Comparison of ENCODE assay signal across 13 cellular contexts in genomic region chr6:137415834-137416190, GRCh38.
A peak's percentile ranks its signal among the peaks of the same experiment; 100 is the strongest.
DNase-seq lines count a peak whose midpoint lies in the region; ATAC-seq and TF ChIP-seq lines count a peak whose summit lies in the region.
"Had no signal": no experiment of that assay in that cellular context is flagged by ENCODE, and none has a peak within 500 bp of the region (broad histone marks: within the 10 kb centered on the region; RNA-seq: fewer than 3 reads in every experiment).

No MANE protein-coding gene starts in this region.

- peaks cover 0 to 1% (median 0%) of the 10 kb centered on the region in 3 donors for H3K36me3 Mint-ChIP-seq in CD8-positive, alpha-beta memory T cell

- H3K79me2 ChIP-seq in MM.1S (ENCODE audit: low read length), result no peaks in the 10 kb centered on the region

- H3K27me3 ChIP-seq in CD8-positive, alpha-beta memory T cell (ENCODE audit: insufficient read depth, low read length, poor library complexity, severe bottlenecking), result no peaks in the 10 kb centered on the region
- H3K27me3 ChIP-seq in MM.1S (replicated peaks; ENCODE audit: insufficient read depth, low read length), result no peaks in the 10 kb centered on the region
- peaks cover 0 to 30% (median 0%) of the 10 kb centered on the region in 45 donors for H3K27me3 ChIP-seq in dorsolateral prefrontal cortex
- H3K27me3 ChIP-seq in psoas muscle (ENCODE audit: insufficient read depth in 3 of 3, low read length in 2 of 3), result no peaks in the 10 kb centered on the region
- H3K27me3 ChIP-seq: tibial nerve had no signal

- H2AFZ ChIP-seq in MM.1S (ENCODE audit: low read length), result peak overlapping the region; percentile 21

- H3K9ac ChIP-seq in MM.1S (ENCODE audit: low read length), result peak overlapping the region; percentile 61; the same call in 1 of the 2 replicates

- H3K27ac ChIP-seq in CD8-positive, alpha-beta memory T cell (ENCODE audit: low read depth, low read length), result no peak overlapping the region
- H3K27ac ChIP-seq in MM.1S (ENCODE audit: low read length), result peak overlapping the region; percentile 76; the same call in 1 of the 2 replicates
- peak overlapping the region in 18 of 59 donors; percentile 29 to 89 (median 76) for H3K27ac ChIP-seq in dorsolateral prefrontal cortex
- H3K27ac ChIP-seq in psoas muscle, result no peak overlapping the region
- H3K27ac ChIP-seq: SJSA1 had no signal

- H3F3A ChIP-seq in MM.1S (ENCODE audit: insufficient read depth, low read length), result peaks cover 20% of the 10 kb centered on the region

- TF ChIP-seq CTCF in MM.1S (IDR thresholded peaks at IDR 0.05; ENCODE audit: low read length) (no peak), dorsolateral prefrontal cortex (IDR thresholded peaks at IDR 0.05 in 54 of 56, conservative IDR thresholded peaks at IDR 0.05 in 2 of 56; ENCODE audit: low read depth in 1 of 56, partially characterized antibody in 56 of 56) (peak in 8 of 56 donors; percentile 0 to 51 (median 10)), psoas muscle (IDR thresholded peaks at IDR 0.05) (no peak)

- no peak for DNase-seq in CD8-positive, alpha-beta memory T cell
- no peak for DNase-seq in MM.1S
- no peak for DNase-seq in dorsolateral prefrontal cortex
- no peak for DNase-seq in psoas muscle
- no peak for DNase-seq in ecto neural progenitor cell (ENCODE audit: low spot score)
- no peak for DNase-seq in LoVo (ENCODE audit: low spot score)
- DNase-seq: cerebellar nuclear complex, DND-41, NCI-H446 treated with DMSO at 0.1 percent for 48 hours had no signal

- CTCF ChIA-PET in CD8-positive, alpha-beta memory T cell (lab: Charles Lee), result interaction anchor here (0.6 to 8.0 kb wide), 32 partner anchors 10 to 339 kb away, joined by 3 to 118 read pairs (median 5); no protein-coding TSS in a partner anchor

- peaks cover 10% of the 10 kb centered on the region for H3K4me1 ChIP-seq in CD8-positive, alpha-beta memory T cell (ENCODE audit: insufficient read depth, low read length)
- peaks cover 26% of the 10 kb centered on the region for H3K4me1 ChIP-seq in MM.1S (ENCODE audit: low read length)
- H3K4me1 ChIP-seq in psoas muscle, result peaks cover 7% of the 10 kb centered on the region

- H3K9me2 ChIP-seq in MM.1S (replicated peaks; ENCODE audit: insufficient read depth, low read length), result no peaks in the 10 kb centered on the region

- peaks cover 17 to 21% (median 20%) of the 10 kb centered on the region in 3 donors for H3K4me1 Mint-ChIP-seq in CD8-positive, alpha-beta memory T cell

- peak overlapping the region; percentile 84 to 93 (median 87) for H3K4me3 Mint-ChIP-seq in CD8-positive, alpha-beta memory T cell

- POLR2A ChIA-PET in CD8-positive, alpha-beta memory T cell (lab: Charles Lee), result interaction anchor here (0.9 to 1.4 kb wide), 4 partner anchors 8 to 154 kb away, joined by 3 to 6 read pairs (median 3); no protein-coding TSS in a partner anchor

- H3K4me3 ChIP-seq in CD8-positive, alpha-beta memory T cell (ENCODE audit: low read length), result no peak overlapping the region
- H3K4me3 ChIP-seq in MM.1S (ENCODE audit: low read length) (no peak overlapping the region), dorsolateral prefrontal cortex (peak overlapping the region in 38 of 59 donors; percentile 29 to 73 (median 58)), psoas muscle (peak overlapping the region; percentile 70)
- H3K4me3 ChIP-seq: mucosa of descending colon had no signal

- H3K36me3 ChIP-seq in CD8-positive, alpha-beta memory T cell (ENCODE audit: insufficient read depth, low read length), result no peaks in the 10 kb centered on the region
- H3K36me3 ChIP-seq in MM.1S (replicated peaks; ENCODE audit: insufficient read depth, low read length) (no peaks in the 10 kb centered on the region), psoas muscle (ENCODE audit: insufficient read depth in 1 of 2, low read depth in 1 of 2) (no peaks in the 10 kb centered on the region)
- H3K36me3 ChIP-seq: SJSA1, tibial nerve had no signal

- no peaks in the 10 kb centered on the region for H3K9me3 Mint-ChIP-seq in CD8-positive, alpha-beta memory T cell

- peak overlapping the region; percentile 56 to 98 (median 92) for H3K27ac Mint-ChIP-seq in CD8-positive, alpha-beta memory T cell

- H3K4me2 ChIP-seq in MM.1S (ENCODE audit: low read depth, low read length), result peak overlapping the region; percentile 70

- no peaks in the 10 kb centered on the region for H4K20me1 ChIP-seq in MM.1S (ENCODE audit: insufficient read depth, low read length)

- no peaks in the 10 kb centered on the region for H3K9me3 ChIP-seq in CD8-positive, alpha-beta memory T cell (ENCODE audit: low read length)
- H3K9me3 ChIP-seq in MM.1S (replicated peaks; ENCODE audit: insufficient read depth, low read length) (no peaks in the 10 kb centered on the region), psoas muscle (no peaks in the 10 kb centered on the region)
- H3K9me3 ChIP-seq: mucosa of descending colon, SJSA1, tibial nerve had no signal

- ATAC-seq in psoas muscle (no peak), HG03095 (IDR thresholded peaks at IDR 0.05; ENCODE audit: unreplicated experiment) (no peak)

- peaks cover 0 to 3% of the 10 kb centered on the region in 2 donors for H3K27me3 Mint-ChIP-seq in CD8-positive, alpha-beta memory T cell

- 34 to 40% (median 36%) methylated on average over 5 of the region's 5 CpGs for WGBS in psoas muscle, 3 donors

- intact Hi-C loops in dorsolateral prefrontal cortex (cut with DNase I) (loop anchor here (1.0 to 10.0 kb wide), 8 partner anchors 73 to 319 kb away; no protein-coding TSS in a partner anchor), psoas muscle (cut with DNase I) (loop anchor here (5.0 to 10.0 kb wide), 2 partner anchors 144 to 321 kb away; no protein-coding TSS in a partner anchor)

Comparison
In these comparisons a context has a peak if more than half of its experiments do, and no peak if none do; other contexts are left out.
1. H3K4me3 ChIP-seq: peak in dorsolateral prefrontal cortex (38 of 59) and psoas muscle (single experiment); none in CD8-positive, alpha-beta memory T cell (single experiment) and MM.1S (single experiment).